ENCODE assay signal across 8 cellular contexts in genomic region chr5:115626444-115626823, GRCh38. TPM values are rescaled to one million over a fixed set of nuclear protein-coding genes. Genes with fewer than 3 reads are reported as not detected.
DNase-seq lines count a peak whose midpoint lies in the region; ATAC-seq and TF ChIP-seq lines count a peak whose summit lies in the region.

No MANE protein-coding gene starts in this region.

- H3K4me1 ChIP-seq in adipocyte (ENCODE audit: control insufficient read depth, insufficient read depth, low read length) (peaks cover 40% of the 10 kb centered on the region), stomach smooth muscle (ENCODE audit: control insufficient read depth, insufficient read depth, low read length) (peaks cover 10% of the 10 kb centered on the region)

- H3K27me3 ChIP-seq in BJ (ENCODE audit: control insufficient read depth, insufficient read depth, low read length) (no peaks in the 10 kb centered on the region), adipocyte (replicated peaks; ENCODE audit: control insufficient read depth, insufficient read depth, low read length) (no peaks in the 10 kb centered on the region), stomach smooth muscle (ENCODE audit: control insufficient read depth in 1 of 2, insufficient read depth in 2 of 2, low read length in 2 of 2) (no peaks in the 10 kb centered on the region)

- peaks cover 1% of the 10 kb centered on the region; the same call in 1 of the 2 replicates for H3K36me3 ChIP-seq in BJ (ENCODE audit: control insufficient read depth, insufficient read depth, low read length)
- H3K36me3 ChIP-seq in adipocyte (ENCODE audit: control insufficient read depth, insufficient read depth, low read length, severe bottlenecking), result no peaks in the 10 kb centered on the region
- no peaks in the 10 kb centered on the region for H3K36me3 ChIP-seq in stomach smooth muscle (ENCODE audit: control insufficient read depth in 2 of 2, insufficient read depth in 2 of 2, low read length in 2 of 2)

- no peak for DNase-seq in BJ (ENCODE audit: low read depth)
- no peak for DNase-seq in adipocyte (ENCODE audit: low read depth)
- no peak for DNase-seq in UCSD-AML1 (lab: John Stamatoyannopoulos, UW; ENCODE audit: unreplicated experiment)
- no peak for DNase-seq in activated CD4-positive, alpha-beta T cell treated with anti-CD3 and anti-CD28 coated beads for 1 hour

- peak overlapping the region; percentile 94 for H3K4me3 ChIP-seq in BJ (ENCODE audit: low read depth, low read length)
- peak overlapping the region; percentile 97 for H3K4me3 ChIP-seq in adipocyte (ENCODE audit: low read length)
- H3K4me3 ChIP-seq in iPS-18c (ENCODE audit: insufficient read depth, low read depth, low read length), result peak overlapping the region; percentile 93
- peak overlapping the region; percentile 80 to 89 for H3K4me3 ChIP-seq in stomach smooth muscle (ENCODE audit: low read length in 2 of 2)

- H3K27ac ChIP-seq in stomach smooth muscle (ENCODE audit: low read length), result peak overlapping the region; percentile 84

- no peak for TF ChIP-seq CTCF in BJ (IDR thresholded peaks at IDR 0.05; ENCODE audit: insufficient read depth, low read depth, low read length)

- H3K9me3 ChIP-seq in adipocyte (ENCODE audit: control insufficient read depth, low read length) (no peaks in the 10 kb centered on the region), iPS-18c (ENCODE audit: control insufficient read depth, insufficient read depth, low read length) (no peaks in the 10 kb centered on the region), stomach smooth muscle (ENCODE audit: control insufficient read depth in 2 of 2, low read length in 2 of 2) (no peaks in the 10 kb centered on the region)

- POLR2A ChIA-PET in BJ (lab: Charles Lee), result no interaction called here

- peak; percentile 23 for ATAC-seq in GM19397 (IDR thresholded peaks at IDR 0.05; ENCODE audit: unreplicated experiment)
- ATAC-seq in HG03432 (IDR thresholded peaks at IDR 0.05; ENCODE audit: unreplicated experiment), result peak; percentile 37

- CTCF ChIA-PET in BJ (lab: Yijun Ruan, JAX), result no interaction called here

- H3K9ac ChIP-seq in adipocyte (ENCODE audit: low read length) (peak overlapping the region; percentile 97), stomach smooth muscle (ENCODE audit: low read length in 2 of 2) (peak overlapping the region; percentile 76 to 82)

RNA-seq across cellular contexts. Expression of gene TMED7, which starts 0.6 kb away (rescaled TPM):
- 58.1 and 80.8 TPM in 2 replicates for polyA plus RNA-seq in BJ (2011; rRNA removed)
- polyA minus RNA-seq in BJ (2011; rRNA and poly(A)+ RNA removed), result 27.4 and 31.6 TPM in 2 replicates

RNA-seq across cellular contexts. Expression of gene TICAM2, which starts 24.2 kb away (rescaled TPM):
- 1.2 and 1.4 TPM in 2 replicates for polyA plus RNA-seq in BJ (2011; rRNA removed)
- polyA minus RNA-seq in BJ (2011; rRNA and poly(A)+ RNA removed), result 0.24 and 0.36 TPM in 2 replicates
